ENCODE assay signal across 1 cellular context in the genomic region with DNA sequence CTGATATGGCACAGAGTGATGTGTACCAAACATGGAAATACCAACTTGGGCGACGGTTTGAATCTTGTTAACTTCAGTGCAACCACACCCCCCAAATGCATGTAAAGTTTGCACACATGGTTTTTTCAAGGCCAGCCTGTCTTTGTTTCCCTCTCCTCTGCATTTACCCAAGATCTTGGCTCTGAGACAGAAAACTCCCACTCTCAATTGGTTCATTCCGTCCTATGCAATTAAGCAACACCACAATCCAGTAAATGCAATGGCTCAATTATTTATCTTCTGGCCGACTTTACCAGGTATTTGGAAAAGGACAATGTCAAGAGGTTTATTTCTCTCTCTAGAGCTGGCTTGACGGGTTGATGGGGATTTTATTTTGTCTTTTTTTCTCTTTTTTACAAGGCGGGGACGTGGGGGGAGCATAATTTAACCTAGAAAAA.
TF ChIP-seq lines count a peak whose summit lies in the region.

No MANE protein-coding gene starts in this region.

TF ChIP-seq in A549, 52 proteins besides CTCF, POLR2A, EP300 and RAD21 (continued from another document):
- TF ChIP-seq, protein P1, sequence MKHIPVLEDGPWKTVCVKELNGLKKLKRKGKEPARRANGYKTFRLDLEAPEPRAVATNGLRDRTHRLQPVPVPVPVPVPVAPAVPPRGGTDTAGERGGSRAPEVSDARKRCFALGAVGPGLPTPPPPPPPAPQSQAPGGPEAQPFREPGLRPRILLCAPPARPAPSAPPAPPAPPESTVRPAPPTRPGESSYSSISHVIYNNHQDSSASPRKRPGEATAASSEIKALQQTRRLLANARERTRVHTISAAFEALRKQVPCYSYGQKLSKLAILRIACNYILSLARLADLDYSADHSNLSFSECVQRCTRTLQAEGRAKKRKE (CRISPR knock-in tag; IDR thresholded peaks at IDR 0.05; ENCODE audit: low read depth), result no peak
- TF ChIP-seq, protein P2, sequence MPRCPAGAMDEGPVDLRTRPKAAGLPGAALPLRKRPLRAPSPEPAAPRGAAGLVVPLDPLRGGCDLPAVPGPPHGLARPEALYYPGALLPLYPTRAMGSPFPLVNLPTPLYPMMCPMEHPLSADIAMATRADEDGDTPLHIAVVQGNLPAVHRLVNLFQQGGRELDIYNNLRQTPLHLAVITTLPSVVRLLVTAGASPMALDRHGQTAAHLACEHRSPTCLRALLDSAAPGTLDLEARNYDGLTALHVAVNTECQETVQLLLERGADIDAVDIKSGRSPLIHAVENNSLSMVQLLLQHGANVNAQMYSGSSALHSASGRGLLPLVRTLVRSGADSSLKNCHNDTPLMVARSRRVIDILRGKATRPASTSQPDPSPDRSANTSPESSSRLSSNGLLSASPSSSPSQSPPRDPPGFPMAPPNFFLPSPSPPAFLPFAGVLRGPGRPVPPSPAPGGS (IDR thresholded peaks at IDR 0.05), result no peak
- no peak for TF ChIP-seq JUNB (IDR thresholded peaks at IDR 0.05)
